In genomic region chr5:179311091-179311470, GRCh38 we compare ENCODE assay signal across 2 cellular contexts.
TF ChIP-seq lines count a peak whose summit lies in the region.

No MANE protein-coding gene starts in this region.

TF ChIP-seq in H1, 55 proteins besides CTCF, POLR2A, EP300 and RAD21:
- TF ChIP-seq KDM5A (IDR thresholded peaks at IDR 0.05; ENCODE audit: low read length) (no peak), GABPA (IDR thresholded peaks at IDR 0.05; ENCODE audit: borderline replicate concordance, insufficient read depth, low read length) (no peak), CHD7 (IDR thresholded peaks at IDR 0.05; ENCODE audit: insufficient replicate concordance, low read length) (no peak), ATF3 (IDR thresholded peaks at IDR 0.05; ENCODE audit: insufficient read depth, low read depth, low read length) (no peak), NANOG (IDR thresholded peaks at IDR 0.05; ENCODE audit: insufficient read depth, low read depth, low read length, poor library complexity, severe bottlenecking) (no peak), BCL11A (IDR thresholded peaks at IDR 0.05; ENCODE audit: low read depth in 2 of 2, low read length in 2 of 2) (no peak), POLR2AphosphoS5 (IDR thresholded peaks at IDR 0.05; ENCODE audit: low read depth, low read length) (no peak), YY1 (IDR thresholded peaks at IDR 0.05; ENCODE audit: low read depth, low read length) (no peak), ZNF274 (IDR thresholded peaks at IDR 0.05; ENCODE audit: borderline replicate concordance, extremely low read depth, low read length) (no peak), KDM4A (IDR thresholded peaks at IDR 0.05; ENCODE audit: low read depth, low read length, severe bottlenecking) (no peak)

TF ChIP-seq in GM23338, 12 proteins besides CTCF, POLR2A, EP300 and RAD21:
- TF ChIP-seq ZNF462 (CRISPR knock-in tag; IDR thresholded peaks at IDR 0.05) (no peak), ETS1 (IDR thresholded peaks at IDR 0.05) (no peak), STAT1 (IDR thresholded peaks at IDR 0.05; ENCODE audit: unreplicated experiment) (no peak), REST (IDR thresholded peaks at IDR 0.05; ENCODE audit: unreplicated experiment) (no peak), EZH2phosphoT487 (IDR thresholded peaks at IDR 0.05; ENCODE audit: unreplicated experiment) (no peak), CREB1 (CRISPR knock-in tag; IDR thresholded peaks at IDR 0.05; ENCODE audit: low read depth) (no peak), JUNB (IDR thresholded peaks at IDR 0.05; ENCODE audit: unreplicated experiment) (no peak), POLR2AphosphoS5 (IDR thresholded peaks at IDR 0.05; ENCODE audit: low read depth) (no peak), ZNF331 (CRISPR knock-in tag; IDR thresholded peaks at IDR 0.05; ENCODE audit: low read depth) (no peak), NANOG (IDR thresholded peaks at IDR 0.05; ENCODE audit: borderline replicate concordance) (no peak), EZH2 (IDR thresholded peaks at IDR 0.05; ENCODE audit: low read depth, unreplicated experiment) (no peak), ZNF114 (CRISPR knock-in tag; IDR thresholded peaks at IDR 0.05) (no peak)
TF ChIP-seq in GM23338: peak in this region for 0.
